In genomic region chr13:94218537-94218936, GRCh38 we compare ENCODE assay signal across 20 cellular contexts.
"Had no signal": no experiment of that assay in that cellular context is flagged by ENCODE, and none has a peak within 500 bp of the region (broad histone marks: within the 10 kb centered on the region; RNA-seq: fewer than 3 reads in every experiment).

No MANE protein-coding gene starts in this region.

- H3K9me3 Mint-ChIP-seq: effector memory CD8-positive, alpha-beta T cell; nephron progenitor cell had no signal

- H3K27me3 ChIP-seq: esophagus muscularis mucosa, gastrocnemius medialis, heart right ventricle, neutrophil, right atrium auricular region, stomach, transverse colon had no signal

- DNase-seq: effector memory CD8-positive, alpha-beta T cell; gastrocnemius medialis; heart right ventricle; hypothalamus; islet precursor cell; mammary epithelial cell; naive thymus-derived CD4-positive, alpha-beta T cell; nephron progenitor cell; posterior cingulate gyrus; small intestine; stimulated activated CD4-positive, alpha-beta T cell treated with anti-CD3 and anti-CD28 coated beads, Interleukin-12 subunit alpha, Interleukin-12 subunit beta, amount 100 ng/mL, for 4 hours; stimulated activated naive CD4-positive, alpha-beta T cell; stomach; substantia nigra; transverse colon had no signal

- H3K4me1 Mint-ChIP-seq: naive thymus-derived CD4-positive, alpha-beta T cell; nephron progenitor cell had no signal

- H3K4me1 ChIP-seq: esophagus muscularis mucosa, gastrocnemius medialis, heart right ventricle, right atrium auricular region, stomach, transverse colon had no signal

- H3K9me3 ChIP-seq: esophagus muscularis mucosa, gastrocnemius medialis, heart right ventricle, neutrophil, right atrium auricular region, stomach, thoracic aorta, transverse colon had no signal

- H3K36me3 ChIP-seq: esophagus muscularis mucosa, gastrocnemius medialis, heart right ventricle, neutrophil, right atrium auricular region, stomach, thoracic aorta, transverse colon had no signal

- H3K27ac Mint-ChIP-seq: effector memory CD8-positive, alpha-beta T cell; naive thymus-derived CD4-positive, alpha-beta T cell; nephron progenitor cell had no signal

- H3K27ac ChIP-seq: epithelial cell of prostate, esophagus muscularis mucosa, gastrocnemius medialis, heart right ventricle, neutrophil, right atrium auricular region, stomach, thoracic aorta, transverse colon had no signal

- H3K27me3 Mint-ChIP-seq: effector memory CD8-positive, alpha-beta T cell had no signal

- H3K4me3 ChIP-seq: esophagus muscularis mucosa, gastrocnemius medialis, heart right ventricle, right atrium auricular region, stomach, thoracic aorta, transverse colon had no signal

- H3K4me3 Mint-ChIP-seq: effector memory CD8-positive, alpha-beta T cell; naive thymus-derived CD4-positive, alpha-beta T cell; nephron progenitor cell had no signal
